In genomic region chr6:26596579-26597388, GRCh38 we compare ENCODE assay signal across 8 cellular contexts. TPM values are rescaled to one million over a fixed set of nuclear protein-coding genes. Genes with fewer than 3 reads are reported as not detected.
A peak's percentile ranks its signal among the peaks of the same experiment; 100 is the strongest.
DNase-seq lines count a peak whose midpoint lies in the region; ATAC-seq, FAIRE-seq and TF ChIP-seq lines count a peak whose summit lies in the region.

ABT1 (plus strand) TSS chr6:26596953; CDS start chr6:26596983, 30 bp downstream.

- peak; percentile 80 for TF ChIP-seq POLR2A in endothelial cell of umbilical vein (IDR thresholded peaks at IDR 0.05; ENCODE audit: low read depth, low read length)

- intact Hi-C loops in endothelial cell of umbilical vein (cut with micrococcal nuclease) = loop anchor here (1.0 to 5.0 kb wide), 7 partner anchors 63 to 1296 kb away; partner anchors contain the start of gene ZNF322

- H4K20me1 ChIP-seq in OCI-LY3 (ENCODE audit: insufficient read depth, low read length) (no peaks in the 10 kb centered on the region), endothelial cell of umbilical vein (replicated peaks; ENCODE audit: control insufficient read depth, extremely low read depth, insufficient read depth, low read length) (no peaks in the 10 kb centered on the region)

- H3K9me3 ChIP-seq in OCI-LY3 (ENCODE audit: insufficient read depth, low read length) (no peaks in the 10 kb centered on the region), endothelial cell of umbilical vein (replicated peaks; ENCODE audit: control insufficient read depth, insufficient read depth, low read length) (no peaks in the 10 kb centered on the region)

- TF ChIP-seq CTCF in D721Med (IDR thresholded peaks at IDR 0.05; ENCODE audit: insufficient read depth, missing control alignments) (no peak), OCI-LY3 (IDR thresholded peaks at IDR 0.05; ENCODE audit: low read depth, low read length) (no peak), endothelial cell of umbilical vein (IDR thresholded peaks at IDR 0.05; ENCODE audit: extremely low read depth in 1 of 2, insufficient read depth in 1 of 2, low read depth in 1 of 2, low read length in 2 of 2) (no peak), mesothelial cell of epicardium (IDR thresholded peaks at IDR 0.05; ENCODE audit: unreplicated experiment) (no peak)

- POLR2A ChIA-PET in endothelial cell of umbilical vein (lab: Charles Lee) = interaction anchor here (1.6 kb wide), 1 partner anchor 255 kb away, joined by 4 read pairs; no protein-coding TSS in a partner anchor

- H3K27ac ChIP-seq in OCI-LY3 (ENCODE audit: low read length) = peak within 1 kb of the TSS; percentile 58
- H3K27ac ChIP-seq in endothelial cell of umbilical vein (ENCODE audit: insufficient read depth, low read depth, low read length) = peak within 1 kb of the TSS; percentile 80

- peaks cover 7% of the 10 kb centered on the region for H3K36me3 Mint-ChIP-seq in mesothelial cell of epicardium

- H3K4me3 ChIP-seq in OCI-LY3 (ENCODE audit: low read length) (peak within 1 kb of the TSS; percentile 93), endothelial cell of umbilical vein (replicated peaks in 1 of 3; ENCODE audit: insufficient read depth in 1 of 3, low read depth in 1 of 3, low read length in 3 of 3) (peak within 1 kb of the TSS; percentile 30 to 87 (median 69))

- H3K4me2 ChIP-seq in OCI-LY3 (ENCODE audit: low read length) (peak within 1 kb of the TSS; percentile 92), endothelial cell of umbilical vein (ENCODE audit: insufficient read depth, low read length) (peak within 1 kb of the TSS; percentile 80)

- H3K9ac ChIP-seq in OCI-LY3 (ENCODE audit: low read length) (peak within 1 kb of the TSS; percentile 80), endothelial cell of umbilical vein (replicated peaks; ENCODE audit: extremely low read depth, insufficient read depth, low read length) (peak within 1 kb of the TSS; percentile 63)

- peaks cover 21% of the 10 kb centered on the region for H3K79me2 ChIP-seq in OCI-LY3 (ENCODE audit: low read length)
- H3K79me2 ChIP-seq in endothelial cell of umbilical vein (ENCODE audit: control insufficient read depth, insufficient read depth, low read length) = peaks cover 13% of the 10 kb centered on the region

- dilution Hi-C loops in endothelial cell of umbilical vein (cut with MboI; ENCODE audit: extremely low pct_ligation_motif_present, low sequenced_read_pairs) = no loop called here

- ATAC-seq in GM21526 (IDR thresholded peaks at IDR 0.05; ENCODE audit: low FRiP score, unreplicated experiment) = peak; percentile 62

- peaks cover 32% of the 10 kb centered on the region for H3K27me3 Mint-ChIP-seq in mesothelial cell of epicardium (ENCODE audit: low read depth)

- FAIRE-seq in D721Med (lab: Jason Lieb, UNC) (peak; percentile 41), endothelial cell of umbilical vein (lab: Jason Lieb, UNC) (peak; percentile 98)

- peaks cover 16% of the 10 kb centered on the region for H3K4me1 Mint-ChIP-seq in mesothelial cell of epicardium

- no peak within 1 kb of the TSS for H3K4me3 Mint-ChIP-seq in mesothelial cell of epicardium

- H3K4me1 ChIP-seq in OCI-LY3 (ENCODE audit: low read length) (peaks cover 8% of the 10 kb centered on the region; the same call in 1 of the 2 replicates), endothelial cell of umbilical vein (ENCODE audit: control insufficient read depth, extremely low read depth, insufficient read depth, low read length) (peaks cover 18% of the 10 kb centered on the region)

- no TSS peak for BruUV-seq in endothelial cell of umbilical vein (replicated peaks; lab: Mats Ljungman, UMichigan)

- H3K9me3 Mint-ChIP-seq in mesothelial cell of epicardium = no peaks in the 10 kb centered on the region

- H3K27me3 ChIP-seq in OCI-LY3 (ENCODE audit: low read depth, low read length) (no peaks in the 10 kb centered on the region), endothelial cell of umbilical vein (ENCODE audit: control insufficient read depth in 2 of 2, insufficient read depth in 2 of 2, low read length in 2 of 2) (peaks cover 8 to 11% of the 10 kb centered on the region in 2 experiments)

- H3K36me3 ChIP-seq in OCI-LY3 (replicated peaks; ENCODE audit: low read depth, low read length) (peaks cover 13% of the 10 kb centered on the region), endothelial cell of umbilical vein (ENCODE audit: control insufficient read depth in 2 of 2, extremely low read depth in 1 of 2, insufficient read depth in 2 of 2, low read length in 2 of 2) (peaks cover 3 to 11% of the 10 kb centered on the region in 2 experiments)

- no peak within 1 kb of the TSS for H3K27ac Mint-ChIP-seq in mesothelial cell of epicardium

- H3K9me1 ChIP-seq in endothelial cell of umbilical vein (replicated peaks; ENCODE audit: control insufficient read depth, extremely low read depth, insufficient read depth, low read length) = no peaks in the 10 kb centered on the region

- CTCF ChIA-PET in endothelial cell of umbilical vein (lab: Charles Lee) = interaction anchor here (0.9 to 15.7 kb wide), 20 partner anchors 11 to 581 kb away, joined by 3 to 359 read pairs (median 8); partner anchors contain the start of gene HMGN4

- H2AFZ ChIP-seq in OCI-LY3 (ENCODE audit: low read depth, low read length) (peak within 1 kb of the TSS; percentile 50; the same call in 1 of the 2 replicates), endothelial cell of umbilical vein (ENCODE audit: low read depth, low read length) (peak within 1 kb of the TSS; percentile 75)

- peak; percentile 95 for DNase-seq in D721Med (ENCODE audit: insufficient read length, low spot score)
- DNase-seq in HuH-7.5 (ENCODE audit: low spot score) = peak; percentile 73
- peak; percentile 98 for DNase-seq in activated CD8-positive, alpha-beta memory T cell treated with anti-CD3 and anti-CD28 coated beads, Interleukin-2, amount 50 U/mL, for 48 hours
- peak; percentile 99 for DNase-seq in endothelial cell of umbilical vein (ENCODE audit: low read depth, low spot score)
- peak; percentile 93 to 97 for DNase-seq in mesothelial cell of epicardium (ENCODE audit: low spot score in 2 of 2, unreplicated experiment in 2 of 2)
- peak; percentile 93 to 95 for DNase-seq in stimulated activated CD8-positive, alpha-beta memory T cell treated with anti-CD3 and anti-CD28 coated beads, Interleukin-15, amount 100 ng/mL, for 48 hours (ENCODE audit: low read depth in 2 of 2)

TF ChIP-seq in endothelial cell of umbilical vein, 7 proteins besides CTCF, POLR2A, EP300 and RAD21:
- TF ChIP-seq FOS (IDR thresholded peaks at IDR 0.05; ENCODE audit: borderline replicate concordance, insufficient read depth, low read length) = peak; percentile 82
- TF ChIP-seq POLR2AphosphoS5 (IDR thresholded peaks at IDR 0.05; ENCODE audit: insufficient read depth, low read depth, low read length) = peak; percentile 80
- TF ChIP-seq MAX (IDR thresholded peaks at IDR 0.05; ENCODE audit: insufficient read depth, insufficient read length) = peak; percentile 28
- TF ChIP-seq EZH2 (IDR thresholded peaks at IDR 0.05; ENCODE audit: borderline replicate concordance, low read depth, low read length, severe bottlenecking) = no peak
- TF ChIP-seq GATA2 (IDR thresholded peaks at IDR 0.05; ENCODE audit: insufficient read depth, insufficient read length, low read depth, low read length) = peak; percentile 42
- TF ChIP-seq MYC (IDR thresholded peaks at IDR 0.05; ENCODE audit: low read depth, low read length) = peak; percentile 75
- peak; percentile 82 for TF ChIP-seq JUN (IDR thresholded peaks at IDR 0.05; ENCODE audit: borderline replicate concordance, insufficient read depth, insufficient read length, low read depth)

RNA-seq across cellular contexts. Expression of gene ABT1, which starts in this region (rescaled TPM):
- total RNA-seq in endothelial cell of umbilical vein (18.5 and 20.1 TPM in 2 replicates), mesothelial cell of epicardium (21.8 to 22.6 TPM (median 21.9 TPM) in 3 replicates)
- polyA plus RNA-seq in endothelial cell of umbilical vein = 22.2 and 25.8 TPM in 2 replicates
- 15.3 and 19.2 TPM in 2 replicates for polyA plus RNA-seq in endothelial cell of umbilical vein (2011; cell fraction: cytosol; rRNA removed)
- 10.7 and 11.0 TPM in 2 replicates for polyA plus RNA-seq in endothelial cell of umbilical vein (2011; cell fraction: nucleus; rRNA removed)
- 12.0 and 13.5 TPM in 2 replicates for polyA plus RNA-seq in endothelial cell of umbilical vein (2012)
- polyA minus RNA-seq in endothelial cell of umbilical vein = 17.7 and 18.1 TPM in 2 replicates
- 10.7 TPM for polyA minus RNA-seq in endothelial cell of umbilical vein (2011; cell fraction: cytosol; rRNA and poly(A)+ RNA removed)
- polyA minus RNA-seq in endothelial cell of umbilical vein (2011; cell fraction: nucleus; rRNA and poly(A)+ RNA removed) = 14.0 and 15.7 TPM in 2 replicates

Comparison
In these comparisons a context has a peak if more than half of its experiments do, and no peak if none do; other contexts are left out.
1. Peak in every context shown above with its lines: DNase-seq, ATAC-seq, H3K4me3 ChIP-seq and H3K27ac ChIP-seq.